In genomic region chr7:12635830-12636229, GRCh38 we compare ENCODE assay signal across 8 cellular contexts. TPM values are rescaled to one million over a fixed set of nuclear protein-coding genes. Genes with fewer than 3 reads are reported as not detected.
A peak's percentile ranks its signal among the peaks of the same experiment; 100 is the strongest.
DNase-seq lines count a peak whose midpoint lies in the region; ATAC-seq lines count a peak whose summit lies in the region.

No MANE protein-coding gene starts in this region.

- H3K27ac Mint-ChIP-seq in activated naive CD8-positive, alpha-beta T cell treated with anti-CD3 and anti-CD28 coated beads, Interleukin-2, amount 10 ng/mL, durations not matched to agents 7 days and 5 days: no peak overlapping the region
- H3K27ac Mint-ChIP-seq in stimulated activated naive CD8-positive, alpha-beta T cell treated with anti-CD3 and anti-CD28 coated beads, Interleukin-15, amount 100 ng/mL, for 72 hours: peak overlapping the region in 1 of 2 donors; percentile 86

- peaks cover 6% of the 10 kb centered on the region for H3K27me3 Mint-ChIP-seq in activated naive CD8-positive, alpha-beta T cell treated with anti-CD3 and anti-CD28 coated beads, Interleukin-2, amount 10 ng/mL, durations not matched to agents 7 days and 5 days
- peaks cover 12% of the 10 kb centered on the region for H3K27me3 Mint-ChIP-seq in stimulated activated naive CD8-positive, alpha-beta T cell treated with anti-CD3 and anti-CD28 coated beads, Interleukin-15, amount 100 ng/mL, for 72 hours

- peak; percentile 83 for ATAC-seq in GM19025 (IDR thresholded peaks at IDR 0.05; ENCODE audit: low read depth, unreplicated experiment)
- peak; percentile 71 for ATAC-seq in HG03139 (IDR thresholded peaks at IDR 0.05; ENCODE audit: unreplicated experiment)
- ATAC-seq in activated naive CD8-positive, alpha-beta T cell treated with anti-CD3 and anti-CD28 coated beads, Interleukin-2, amount 10 ng/mL, durations not matched to agents 7 days and 5 days (ENCODE audit: low read depth): peak; percentile 70
- ATAC-seq in stimulated activated naive CD8-positive, alpha-beta T cell treated with anti-CD3 and anti-CD28 coated beads, Interleukin-15, amount 100 ng/mL, for 72 hours: peak; percentile 72

- POLR2A ChIA-PET in activated naive CD8-positive, alpha-beta T cell treated with anti-CD3 and anti-CD28 coated beads, Interleukin-2, amount 10 ng/mL, durations not matched to agents 7 days and 5 days (lab: Charles Lee): interaction anchor here (0.7 kb wide), 1 partner anchor 259 kb away, joined by 3 read pairs; no protein-coding TSS in a partner anchor

- peaks cover 4% of the 10 kb centered on the region for H3K4me1 Mint-ChIP-seq in activated naive CD8-positive, alpha-beta T cell treated with anti-CD3 and anti-CD28 coated beads, Interleukin-2, amount 10 ng/mL, durations not matched to agents 7 days and 5 days
- peaks cover 6% of the 10 kb centered on the region for H3K4me1 Mint-ChIP-seq in stimulated activated naive CD8-positive, alpha-beta T cell treated with anti-CD3 and anti-CD28 coated beads, Interleukin-15, amount 100 ng/mL, for 72 hours

- H3K9me3 Mint-ChIP-seq in activated naive CD8-positive, alpha-beta T cell treated with anti-CD3 and anti-CD28 coated beads, Interleukin-2, amount 10 ng/mL, durations not matched to agents 7 days and 5 days: no peaks in the 10 kb centered on the region
- H3K9me3 Mint-ChIP-seq in stimulated activated naive CD8-positive, alpha-beta T cell treated with anti-CD3 and anti-CD28 coated beads, Interleukin-15, amount 100 ng/mL, for 72 hours: no peaks in the 10 kb centered on the region

- peak overlapping the region; percentile 43 for H3K4me3 Mint-ChIP-seq in activated naive CD8-positive, alpha-beta T cell treated with anti-CD3 and anti-CD28 coated beads, Interleukin-2, amount 10 ng/mL, durations not matched to agents 7 days and 5 days
- H3K4me3 Mint-ChIP-seq in stimulated activated naive CD8-positive, alpha-beta T cell treated with anti-CD3 and anti-CD28 coated beads, Interleukin-15, amount 100 ng/mL, for 72 hours: peak overlapping the region; percentile 43 to 72

- peak; percentile 14 for DNase-seq in AG20443 (ENCODE audit: low spot score)
- DNase-seq in activated naive CD8-positive, alpha-beta T cell treated with anti-CD3 and anti-CD28 coated beads, Interleukin-2, amount 10 ng/mL, durations not matched to agents 7 days and 5 days: no peak
- peak; percentile 7 to 14 for DNase-seq in stimulated activated naive CD8-positive, alpha-beta T cell treated with anti-CD3 and anti-CD28 coated beads, Interleukin-15, amount 100 ng/mL, for 72 hours
- DNase-seq in MV-4-11 (lab: John Stamatoyannopoulos, UW): no peak
- DNase-seq in SKM-1 treated with dmso at 0.1 percent for 144 hours (lab: John Stamatoyannopoulos, UW; ENCODE audit: unreplicated experiment): no peak
- no peak for DNase-seq in NK-92 treated with Interleukin-12 subunit alpha and Interleukin-12 subunit beta, amount 100 ng/mL, for 24 hours (lab: John Stamatoyannopoulos, UW)

- no peaks in the 10 kb centered on the region for H3K36me3 Mint-ChIP-seq in activated naive CD8-positive, alpha-beta T cell treated with anti-CD3 and anti-CD28 coated beads, Interleukin-2, amount 10 ng/mL, durations not matched to agents 7 days and 5 days

RNA-seq across cellular contexts. Expression of gene ARL4A, which starts 51.6 kb away (rescaled TPM):
- total RNA-seq in activated naive CD8-positive, alpha-beta T cell treated with anti-CD3 and anti-CD28 coated beads, Interleukin-2, amount 10 ng/mL, durations not matched to agents 7 days and 5 days: 10 to 100 TPM; 11.7 to 12.0 TPM

Comparison
In these comparisons a context has a peak if more than half of its experiments do, and no peak if none do; other contexts are left out.
1. DNase-seq: peak in AG20443 (single experiment) and stimulated activated naive CD8-positive, alpha-beta T cell treated with anti-CD3 and anti-CD28 coated beads, Interleukin-15, amount 100 ng/mL, for 72 hours (2 of 2); none in activated naive CD8-positive, alpha-beta T cell treated with anti-CD3 and anti-CD28 coated beads, Interleukin-2, amount 10 ng/mL, durations not matched to agents 7 days and 5 days (single experiment), MV-4-11 (single experiment), SKM-1 treated with dmso at 0.1 percent for 144 hours (single experiment) and NK-92 treated with Interleukin-12 subunit alpha and Interleukin-12 subunit beta, amount 100 ng/mL, for 24 hours (single experiment).
2. Peak in every context shown above with its lines, with median percentiles within 50 percentile points of each other: ATAC-seq.